Comparison of ENCODE assay signal across 33 cellular contexts in genomic region chr19:33463194-33463593, GRCh38. TPM values are rescaled to one million over a fixed set of nuclear protein-coding genes. Genes with fewer than 3 reads are reported as not detected.
DNase-seq lines count a peak whose midpoint lies in the region; ATAC-seq, FAIRE-seq and TF ChIP-seq lines count a peak whose summit lies in the region.
"Had no signal": no experiment of that assay in that cellular context is flagged by ENCODE, and none has a peak within 500 bp of the region (broad histone marks: within the 10 kb centered on the region; RNA-seq: fewer than 3 reads in every experiment).

No MANE protein-coding gene starts in this region.

- no peak overlapping the region for H3K27ac ChIP-seq in HepG2 (ENCODE audit: extremely low read length, insufficient read depth, low read length)
- H3K27ac ChIP-seq: gastrocnemius medialis, parathyroid adenoma, right atrium auricular region, SJSA1, thoracic aorta, VCaP had no signal

- no peaks in the 10 kb centered on the region for H3K4me1 Mint-ChIP-seq in osteocyte (ENCODE audit: unreplicated experiment)
- H3K4me1 Mint-ChIP-seq: activated CD4-positive, alpha-beta T cell treated with anti-CD3 and anti-CD28 coated beads for 36 hours had no signal

- no peak for TF ChIP-seq RAD21 in HepG2 (CRISPR knock-in tag; IDR thresholded peaks at IDR 0.05)

- no peak for TF ChIP-seq EP300 in HepG2 (IDR thresholded peaks at IDR 0.05; ENCODE audit: low read depth in 2 of 2, low read length in 2 of 2)
- TF ChIP-seq EP300 in HepG2 (CRISPR knock-in tag; IDR thresholded peaks at IDR 0.05; ENCODE audit: borderline replicate concordance): no peak

- TF ChIP-seq POLR2A in HepG2 (IDR thresholded peaks at IDR 0.05; ENCODE audit: insufficient read depth in 1 of 2, low read depth in 2 of 2, low read length in 2 of 2): no peak

- DNase-seq in NCI-H1092 treated with DMSO at 0.1 percent for 48 hours (lab: John Stamatoyannopoulos, UW) (peak; percentile 32), NCI-H1092 (lab: John Stamatoyannopoulos, UW) (no peak), NCI-H2227 treated with DMSO at 0.1 percent for 48 hours (lab: John Stamatoyannopoulos, UW) (peak; percentile 62), foreskin melanocyte (peak; percentile 99), osteocyte (ENCODE audit: extremely low spot score, unreplicated experiment) (peak; percentile 7), HepG2 (ENCODE audit: low spot score) (no peak)
- DNase-seq: 8988T; activated CD4-positive, alpha-beta T cell treated with anti-CD3 and anti-CD28 coated beads for 36 hours; activated CD8-positive, alpha-beta T cell treated with anti-CD3 and anti-CD28 coated beads for 36 hours; central memory CD4-positive, alpha-beta T cell; cortex of kidney; gastrocnemius medialis; GDM1; hippocampal formation; KG1; left cardiac atrium; NCI-H446 treated with DMSO at 0.1 percent for 48 hours; NCI-H774; nephron progenitor cell; stimulated activated CD4-positive, alpha-beta T cell treated with anti-CD3 and anti-CD28 coated beads, Interleukin-1b, Interleukin-23, amount 100 ng/mL, for 48 hours; stimulated activated naive CD4-positive, alpha-beta T cell treated with Interleukin-2 at 50 U/mL for 16 hours; T1000 had no signal

- H3K79me2 ChIP-seq in HepG2 (ENCODE audit: insufficient read depth, low read length): no peaks in the 10 kb centered on the region
- H3K79me2 ChIP-seq: parathyroid adenoma had no signal

- CTCF ChIA-PET in HepG2 (lab: Yijun Ruan, JAX; ENCODE audit: low intra/inter-chr PET ratio, low total read pairs): no interaction called here

- no peaks in the 10 kb centered on the region for H4K20me1 ChIP-seq in HepG2 (ENCODE audit: insufficient read depth, low read length)

- intact Hi-C loops in HepG2 (cut with micrococcal nuclease; ENCODE audit: unreplicated experiment): no loop called here

- H3K9me3 Mint-ChIP-seq in osteocyte (ENCODE audit: unreplicated experiment): no peaks in the 10 kb centered on the region
- H3K9me3 Mint-ChIP-seq: activated CD8-positive, alpha-beta T cell treated with anti-CD3 and anti-CD28 coated beads for 36 hours; CD14-positive monocyte; nephron progenitor cell had no signal

- H3K36me3 Mint-ChIP-seq in osteocyte (ENCODE audit: unreplicated experiment): peaks cover 4% of the 10 kb centered on the region

- H3K27me3 Mint-ChIP-seq in osteocyte (ENCODE audit: unreplicated experiment): no peaks in the 10 kb centered on the region
- H3K27me3 Mint-ChIP-seq: activated CD4-positive, alpha-beta T cell treated with anti-CD3 and anti-CD28 coated beads for 36 hours; activated CD8-positive, alpha-beta T cell treated with anti-CD3 and anti-CD28 coated beads for 36 hours had no signal

- no peak overlapping the region for H2AFZ ChIP-seq in HepG2 (ENCODE audit: low read length)
- H2AFZ ChIP-seq: parathyroid adenoma had no signal

- FAIRE-seq in HepG2 (lab: Jason Lieb, UNC): no peak
- FAIRE-seq: astrocyte, endometrium, HTR-8/SVneo had no signal

- no TSS peak for BruUV-seq in HepG2 (replicated peaks; lab: Mats Ljungman, UMichigan)

- H3K9ac ChIP-seq in HepG2 (ENCODE audit: insufficient read depth, low read depth, low read length): no peak overlapping the region
- H3K9ac ChIP-seq: parathyroid adenoma had no signal

- no peaks in the 10 kb centered on the region for H3K4me1 ChIP-seq in HepG2 (ENCODE audit: insufficient read depth, low read length)
- H3K4me1 ChIP-seq: parathyroid adenoma, SJSA1 had no signal

- no peak for TF ChIP-seq CTCF in osteocyte (IDR thresholded peaks at IDR 0.05)
- no peak for TF ChIP-seq CTCF in HepG2 (CRISPR knock-in tag; IDR thresholded peaks at IDR 0.05)

- no peaks in the 10 kb centered on the region for H3K27me3 ChIP-seq in HepG2 (ENCODE audit: control insufficient read depth in 1 of 2, insufficient read depth in 2 of 2, low read length in 2 of 2)
- H3K27me3 ChIP-seq: gastrocnemius medialis, right atrium auricular region, SJSA1 had no signal

- in situ Hi-C loops in HepG2 (cut with HindIII; ENCODE audit: extremely low pct_ligation_motif_present, low pct_unique_long_range_greater_than_20kb): no loop called here

- no peak overlapping the region for H3K27ac Mint-ChIP-seq in osteocyte (ENCODE audit: unreplicated experiment)
- H3K27ac Mint-ChIP-seq: activated CD4-positive, alpha-beta T cell treated with anti-CD3 and anti-CD28 coated beads for 36 hours; activated CD8-positive, alpha-beta T cell treated with anti-CD3 and anti-CD28 coated beads for 36 hours; nephron progenitor cell had no signal

- H3K9me3 ChIP-seq in HepG2 (ENCODE audit: low read length): no peaks in the 10 kb centered on the region
- H3K9me3 ChIP-seq: gastrocnemius medialis, right atrium auricular region, SJSA1, thoracic aorta had no signal

- ATAC-seq in GM18873 (IDR thresholded peaks at IDR 0.05; ENCODE audit: low FRiP score, unreplicated experiment) (no peak), HepG2 (no peak), HG02870 (IDR thresholded peaks at IDR 0.05; ENCODE audit: unreplicated experiment) (no peak)
- ATAC-seq: activated CD4-positive, alpha-beta T cell treated with anti-CD3 and anti-CD28 coated beads for 36 hours; activated CD8-positive, alpha-beta T cell treated with anti-CD3 and anti-CD28 coated beads for 36 hours; gastrocnemius medialis; left cardiac atrium had no signal

- no peak overlapping the region for H3K4me3 Mint-ChIP-seq in osteocyte (ENCODE audit: unreplicated experiment)
- H3K4me3 Mint-ChIP-seq: activated CD4-positive, alpha-beta T cell treated with anti-CD3 and anti-CD28 coated beads for 36 hours; activated CD8-positive, alpha-beta T cell treated with anti-CD3 and anti-CD28 coated beads for 36 hours; CD14-positive monocyte; nephron progenitor cell had no signal

- H3K36me3 ChIP-seq in HepG2 (replicated peaks in 1 of 2; ENCODE audit: control insufficient read depth in 1 of 2, insufficient read depth in 2 of 2, low read length in 2 of 2): peaks cover 4 to 12% of the 10 kb centered on the region in 2 experiments; a peak in 4 of 5 replicates

- over 99% methylated on average over 10 of the region's 10 CpGs for WGBS in HepG2 (ENCODE audit: low lambda C conversion rate)

- no peak overlapping the region for H3K4me2 ChIP-seq in HepG2 (ENCODE audit: low read depth, low read length)

- POLR2A ChIA-PET in HepG2 (lab: Yijun Ruan, JAX): no interaction called here

- H3K4me3 ChIP-seq in HepG2 (replicated peaks in 1 of 3; ENCODE audit: insufficient read depth in 1 of 3, low read depth in 2 of 3, low read length in 3 of 3): no peak overlapping the region
- H3K4me3 ChIP-seq: gastrocnemius medialis, right atrium auricular region, SJSA1, thoracic aorta had no signal

TF ChIP-seq in HepG2, 621 proteins besides CTCF, POLR2A, EP300 and RAD21 (continues in another document):
- TF ChIP-seq ZNF720 (CRISPR knock-in tag; IDR thresholded peaks at IDR 0.05): no peak
- no peak for TF ChIP-seq FOSL1 (CRISPR knock-in tag; IDR thresholded peaks at IDR 0.05; ENCODE audit: borderline replicate concordance)
- no peak for TF ChIP-seq ZNF326 (CRISPR knock-in tag; IDR thresholded peaks at IDR 0.05; ENCODE audit: borderline replicate concordance)
- no peak for TF ChIP-seq ZNF660 (CRISPR knock-in tag; IDR thresholded peaks at IDR 0.05; ENCODE audit: borderline replicate concordance, low read depth)
- no peak for TF ChIP-seq ZNF232 (CRISPR knock-in tag; IDR thresholded peaks at IDR 0.05; ENCODE audit: borderline replicate concordance)
- TF ChIP-seq GLI4 (CRISPR knock-in tag; IDR thresholded peaks at IDR 0.05; ENCODE audit: borderline replicate concordance): no peak
- TF ChIP-seq RFX5 (IDR thresholded peaks at IDR 0.05; ENCODE audit: low read depth, low read length): no peak
- TF ChIP-seq CSRNP1 (CRISPR knock-in tag; IDR thresholded peaks at IDR 0.05): no peak
- no peak for TF ChIP-seq SPEN (CRISPR knock-in tag; IDR thresholded peaks at IDR 0.05; ENCODE audit: low read depth)
- TF ChIP-seq NCOA5 (CRISPR knock-in tag; IDR thresholded peaks at IDR 0.05): no peak
- no peak for TF ChIP-seq U2AF1 (optimal IDR thresholded peaks at IDR 0.05; ENCODE audit: low read depth, low read length)

RNA-seq across cellular contexts. Expression of gene PEPD, which starts 58.4 kb away (rescaled TPM):
- total RNA-seq in osteocyte (106 and 113 TPM in 2 replicates), HepG2 (2016; rRNA removed; fragmentation: Illumina TruSeq; extraction: Trizol) (75.1 and 81.0 TPM in 2 replicates)
- 12.2 and 14.5 TPM in 2 replicates for total RNA-seq in HepG2 (2016; cell fraction: cytosol; rRNA removed; fragmentation: Illumina TruSeq; extraction: Trizol; ENCODE audit: low read depth)
- 76.9 and 79.4 TPM in 2 replicates for total RNA-seq in HepG2 (2016; cell fraction: insoluble cytoplasmic fraction; rRNA removed; fragmentation: Illumina TruSeq; extraction: Trizol)
- 29.4 and 31.9 TPM in 2 replicates for total RNA-seq in HepG2 (2016; cell fraction: membrane; rRNA removed; fragmentation: Illumina TruSeq; extraction: Trizol)
- total RNA-seq in HepG2 (2016; cell fraction: nucleus; rRNA removed; fragmentation: Illumina TruSeq; extraction: Trizol): 35.5 and 39.2 TPM in 2 replicates
- polyA plus RNA-seq in HepG2 (2011; rRNA removed): 60.7 and 63.7 TPM in 2 replicates
- polyA plus RNA-seq in HepG2 (2011; cell fraction: cytosol; rRNA removed): 56.0 and 100 TPM in 2 replicates
- polyA plus RNA-seq in HepG2 (2011; cell fraction: nucleus; rRNA removed): 50.1 and 50.6 TPM in 2 replicates
- 45.4 and 52.9 TPM in 2 replicates for polyA plus RNA-seq in HepG2 (2012)
- 14.1 and 18.0 TPM in 2 replicates for polyA plus RNA-seq in HepG2 (2016; cell fraction: cytosol; fragmentation: Illumina TruSeq; extraction: Trizol; ENCODE audit: low read depth)
- 103 and 110 TPM in 2 replicates for polyA plus RNA-seq in HepG2 (2016; cell fraction: insoluble cytoplasmic fraction; fragmentation: Illumina TruSeq; extraction: Trizol; ENCODE audit: low read depth)
- 30.2 and 30.4 TPM in 2 replicates for polyA plus RNA-seq in HepG2 (2016; cell fraction: membrane; fragmentation: Illumina TruSeq; extraction: Trizol; ENCODE audit: low read depth)
- polyA plus RNA-seq in HepG2 (2016; cell fraction: nucleus; fragmentation: Illumina TruSeq; extraction: Trizol; ENCODE audit: insufficient read depth, low read depth): 79.7 and 88.3 TPM in 2 replicates
- 62.3 and 119 TPM in 2 replicates for polyA minus RNA-seq in HepG2 (2011; rRNA and poly(A)+ RNA removed; ENCODE audit: low replicate concordance)
- polyA minus RNA-seq in HepG2 (2011; cell fraction: cytosol; rRNA and poly(A)+ RNA removed): 32.5 and 35.0 TPM in 2 replicates
- 14.2 and 19.1 TPM in 2 replicates for polyA minus RNA-seq in HepG2 (2011; cell fraction: nucleus; rRNA and poly(A)+ RNA removed)

Comparison
In these comparisons a context has a peak if more than half of its experiments do, and no peak if none do; other contexts are left out.
1. DNase-seq: peak in NCI-H1092 treated with DMSO at 0.1 percent for 48 hours (single experiment), NCI-H2227 treated with DMSO at 0.1 percent for 48 hours (single experiment), foreskin melanocyte (single experiment) and osteocyte (single experiment); none in NCI-H1092 (single experiment) and HepG2 (single experiment).